Comparison of ENCODE assay signal across 1 cellular context in the genomic region with DNA sequence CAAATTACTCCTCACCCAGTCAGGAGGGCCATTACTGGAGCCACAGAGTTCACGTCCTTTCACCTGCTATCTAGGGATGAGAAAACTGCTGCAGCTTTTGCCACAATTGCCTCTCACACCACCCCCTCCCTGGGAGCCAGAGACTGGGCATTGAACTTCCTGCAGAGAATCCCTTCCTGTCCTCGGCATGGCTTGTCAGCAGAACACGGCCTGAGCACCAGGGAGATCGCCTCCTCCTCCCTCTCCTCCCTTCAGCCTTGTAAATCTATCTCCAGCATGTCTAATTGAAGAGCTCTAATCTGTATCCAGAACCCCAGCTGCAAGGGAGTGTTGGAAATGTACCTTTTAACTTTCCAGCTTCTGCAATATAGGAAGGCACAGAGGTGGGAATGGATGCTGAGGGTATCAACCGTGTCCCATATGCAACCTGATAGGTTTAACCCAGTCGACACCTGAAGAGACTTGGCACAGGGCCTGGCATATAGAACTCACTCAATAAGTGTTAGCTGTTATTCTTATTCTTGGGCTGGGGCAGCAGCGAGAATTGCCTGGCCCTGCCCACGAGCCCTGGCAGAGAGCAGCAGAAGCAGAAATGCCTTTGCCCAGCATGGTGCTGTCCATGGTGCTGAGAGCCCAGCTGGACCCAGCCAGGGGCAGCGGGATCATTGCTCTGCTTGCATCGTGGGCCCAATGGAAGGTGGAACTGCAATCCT.
A peak's percentile ranks its signal among the peaks of the same experiment; 100 is the strongest.
TF ChIP-seq lines count a peak whose summit lies in the region.

No MANE protein-coding gene starts in this region.

TF ChIP-seq in HepG2, 621 proteins besides CTCF, POLR2A, EP300 and RAD21 (continued from another document and continues in another):
- TF ChIP-seq, protein P1, sequence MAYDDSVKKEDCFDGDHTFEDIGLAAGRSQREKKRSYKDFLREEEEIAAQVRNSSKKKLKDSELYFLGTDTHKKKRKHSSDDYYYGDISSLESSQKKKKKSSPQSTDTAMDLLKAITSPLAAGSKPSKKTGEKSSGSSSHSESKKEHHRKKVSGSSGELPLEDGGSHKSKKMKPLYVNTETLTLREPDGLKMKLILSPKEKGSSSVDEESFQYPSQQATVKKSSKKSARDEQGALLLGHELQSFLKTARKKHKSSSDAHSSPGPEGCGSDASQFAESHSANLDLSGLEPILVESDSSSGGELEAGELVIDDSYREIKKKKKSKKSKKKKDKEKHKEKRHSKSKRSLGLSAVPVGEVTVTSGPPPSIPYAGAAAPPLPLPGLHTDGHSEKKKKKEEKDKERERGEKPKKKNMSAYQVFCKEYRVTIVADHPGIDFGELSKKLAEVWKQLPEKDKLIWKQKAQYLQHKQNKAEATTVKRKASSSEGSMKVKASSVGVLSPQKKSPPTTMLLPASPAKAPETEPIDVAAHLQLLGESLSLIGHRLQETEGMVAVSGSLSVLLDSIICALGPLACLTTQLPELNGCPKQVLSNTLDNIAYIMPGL (CRISPR knock-in tag; IDR thresholded peaks at IDR 0.05; ENCODE audit: borderline replicate concordance in 1 of 2, low read depth in 1 of 2): 0 out of 4 replicates have a peak, but pooled peaks of 1 of the 2 experiments have one; percentile 25
- TF ChIP-seq HOXD1 (CRISPR knock-in tag; IDR thresholded peaks at IDR 0.05) (peak; percentile 71; the same call in 1 of the 2 replicates), ZKSCAN5 (CRISPR knock-in tag; IDR thresholded peaks at IDR 0.05) (no peak), RFXANK (CRISPR knock-in tag; IDR thresholded peaks at IDR 0.05) (peak; percentile 72; the same call in 1 of the 2 replicates), ZNF841 (CRISPR knock-in tag; IDR thresholded peaks at IDR 0.05; ENCODE audit: borderline replicate concordance) (0 out of 2 replicates have a peak, but pooled peaks have one; percentile 40), ZNF614 (CRISPR knock-in tag; IDR thresholded peaks at IDR 0.05; ENCODE audit: borderline replicate concordance) (no peak), HNF4G (IDR thresholded peaks at IDR 0.05; ENCODE audit: borderline replicate concordance, low read depth, low read length) (no peak), HNF4G (CRISPR knock-in tag; IDR thresholded peaks at IDR 0.05; ENCODE audit: borderline replicate concordance, low read depth) (no peak), NR2F2 (IDR thresholded peaks at IDR 0.05; ENCODE audit: borderline replicate concordance, low read depth) (no peak), ZFP62 (CRISPR knock-in tag; IDR thresholded peaks at IDR 0.05) (no peak), PAX8 (CRISPR knock-in tag; IDR thresholded peaks at IDR 0.05; ENCODE audit: borderline replicate concordance) (0 out of 2 replicates have a peak, but pooled peaks have one; percentile 62), NFE2L2 (IDR thresholded peaks at IDR 0.05; ENCODE audit: low read length) (no peak), ZNF451 (CRISPR knock-in tag; IDR thresholded peaks at IDR 0.05) (0 out of 2 replicates have a peak, but pooled peaks have one; percentile 58), ZNF563 (CRISPR knock-in tag; IDR thresholded peaks at IDR 0.05) (peak; percentile 84; the same call in 1 of the 2 replicates), KDM5B (CRISPR knock-in tag; IDR thresholded peaks at IDR 0.05; ENCODE audit: borderline replicate concordance) (peak; percentile 87), FOXP1 (IDR thresholded peaks at IDR 0.05) (no peak), FOXP1 (CRISPR knock-in tag; IDR thresholded peaks at IDR 0.05) (peak; percentile 16; the same call in 1 of the 2 replicates), ZNF709 (CRISPR knock-in tag; IDR thresholded peaks at IDR 0.05) (no peak), ELF3 (CRISPR knock-in tag; IDR thresholded peaks at IDR 0.05) (peak; percentile 86), TBL1XR1 (IDR thresholded peaks at IDR 0.05; ENCODE audit: borderline replicate concordance, low read length, partially characterized antibody) (no peak), HNRNPLL (IDR thresholded peaks at IDR 0.05; ENCODE audit: low read depth, low read length, poor library complexity, severe bottlenecking) (no peak), U2AF1 (optimal IDR thresholded peaks at IDR 0.05; ENCODE audit: low read depth, low read length) (no peak), ARNT2 (CRISPR knock-in tag; IDR thresholded peaks at IDR 0.05; ENCODE audit: low read depth) (peak; percentile 78), ZFP36L2 (CRISPR knock-in tag; IDR thresholded peaks at IDR 0.05) (no peak; the same call in 1 of the 2 replicates), RNF2 (conservative IDR thresholded peaks at IDR 0.05; ENCODE audit: low read depth) (no peak), U2AF2 (IDR thresholded peaks at IDR 0.05; ENCODE audit: low read depth, low read length) (no peak), TARDBP (CRISPR knock-in tag; IDR thresholded peaks at IDR 0.05) (no peak), EHMT2 (IDR thresholded peaks at IDR 0.05; ENCODE audit: borderline replicate concordance, low read depth, low read length) (peak; percentile 91)
- TF ChIP-seq, protein P2, sequence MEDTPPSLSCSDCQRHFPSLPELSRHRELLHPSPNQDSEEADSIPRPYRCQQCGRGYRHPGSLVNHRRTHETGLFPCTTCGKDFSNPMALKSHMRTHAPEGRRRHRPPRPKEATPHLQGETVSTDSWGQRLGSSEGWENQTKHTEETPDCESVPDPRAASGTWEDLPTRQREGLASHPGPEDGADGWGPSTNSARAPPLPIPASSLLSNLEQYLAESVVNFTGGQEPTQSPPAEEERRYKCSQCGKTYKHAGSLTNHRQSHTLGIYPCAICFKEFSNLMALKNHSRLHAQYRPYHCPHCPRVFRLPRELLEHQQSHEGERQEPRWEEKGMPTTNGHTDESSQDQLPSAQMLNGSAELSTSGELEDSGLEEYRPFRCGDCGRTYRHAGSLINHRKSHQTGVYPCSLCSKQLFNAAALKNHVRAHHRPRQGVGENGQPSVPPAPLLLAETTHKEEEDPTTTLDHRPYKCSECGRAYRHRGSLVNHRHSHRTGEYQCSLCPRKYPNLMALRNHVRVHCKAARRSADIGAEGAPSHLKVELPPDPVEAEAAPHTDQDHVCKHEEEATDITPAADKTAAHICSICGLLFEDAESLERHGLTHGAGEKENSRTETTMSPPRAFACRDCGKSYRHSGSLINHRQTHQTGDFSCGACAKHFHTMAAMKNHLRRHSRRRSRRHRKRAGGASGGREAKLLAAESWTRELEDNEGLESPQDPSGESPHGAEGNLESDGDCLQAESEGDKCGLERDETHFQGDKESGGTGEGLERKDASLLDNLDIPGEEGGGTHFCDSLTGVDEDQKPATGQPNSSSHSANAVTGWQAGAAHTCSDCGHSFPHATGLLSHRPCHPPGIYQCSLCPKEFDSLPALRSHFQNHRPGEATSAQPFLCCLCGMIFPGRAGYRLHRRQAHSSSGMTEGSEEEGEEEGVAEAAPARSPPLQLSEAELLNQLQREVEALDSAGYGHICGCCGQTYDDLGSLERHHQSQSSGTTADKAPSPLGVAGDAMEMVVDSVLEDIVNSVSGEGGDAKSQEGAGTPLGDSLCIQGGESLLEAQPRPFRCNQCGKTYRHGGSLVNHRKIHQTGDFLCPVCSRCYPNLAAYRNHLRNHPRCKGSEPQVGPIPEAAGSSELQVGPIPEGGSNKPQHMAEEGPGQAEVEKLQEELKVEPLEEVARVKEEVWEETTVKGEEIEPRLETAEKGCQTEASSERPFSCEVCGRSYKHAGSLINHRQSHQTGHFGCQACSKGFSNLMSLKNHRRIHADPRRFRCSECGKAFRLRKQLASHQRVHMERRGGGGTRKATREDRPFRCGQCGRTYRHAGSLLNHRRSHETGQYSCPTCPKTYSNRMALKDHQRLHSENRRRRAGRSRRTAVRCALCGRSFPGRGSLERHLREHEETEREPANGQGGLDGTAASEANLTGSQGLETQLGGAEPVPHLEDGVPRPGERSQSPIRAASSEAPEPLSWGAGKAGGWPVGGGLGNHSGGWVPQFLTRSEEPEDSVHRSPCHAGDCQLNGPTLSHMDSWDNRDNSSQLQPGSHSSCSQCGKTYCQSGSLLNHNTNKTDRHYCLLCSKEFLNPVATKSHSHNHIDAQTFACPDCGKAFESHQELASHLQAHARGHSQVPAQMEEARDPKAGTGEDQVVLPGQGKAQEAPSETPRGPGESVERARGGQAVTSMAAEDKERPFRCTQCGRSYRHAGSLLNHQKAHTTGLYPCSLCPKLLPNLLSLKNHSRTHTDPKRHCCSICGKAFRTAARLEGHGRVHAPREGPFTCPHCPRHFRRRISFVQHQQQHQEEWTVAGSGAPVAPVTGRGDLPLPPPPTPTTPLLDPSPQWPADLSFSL (CRISPR knock-in tag; IDR thresholded peaks at IDR 0.05): no peak
- TF ChIP-seq, protein P3, sequence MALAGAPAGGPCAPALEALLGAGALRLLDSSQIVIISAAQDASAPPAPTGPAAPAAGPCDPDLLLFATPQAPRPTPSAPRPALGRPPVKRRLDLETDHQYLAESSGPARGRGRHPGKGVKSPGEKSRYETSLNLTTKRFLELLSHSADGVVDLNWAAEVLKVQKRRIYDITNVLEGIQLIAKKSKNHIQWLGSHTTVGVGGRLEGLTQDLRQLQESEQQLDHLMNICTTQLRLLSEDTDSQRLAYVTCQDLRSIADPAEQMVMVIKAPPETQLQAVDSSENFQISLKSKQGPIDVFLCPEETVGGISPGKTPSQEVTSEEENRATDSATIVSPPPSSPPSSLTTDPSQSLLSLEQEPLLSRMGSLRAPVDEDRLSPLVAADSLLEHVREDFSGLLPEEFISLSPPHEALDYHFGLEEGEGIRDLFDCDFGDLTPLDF (CRISPR knock-in tag; IDR thresholded peaks at IDR 0.05): peak; percentile 75
- TF ChIP-seq, protein P4, sequence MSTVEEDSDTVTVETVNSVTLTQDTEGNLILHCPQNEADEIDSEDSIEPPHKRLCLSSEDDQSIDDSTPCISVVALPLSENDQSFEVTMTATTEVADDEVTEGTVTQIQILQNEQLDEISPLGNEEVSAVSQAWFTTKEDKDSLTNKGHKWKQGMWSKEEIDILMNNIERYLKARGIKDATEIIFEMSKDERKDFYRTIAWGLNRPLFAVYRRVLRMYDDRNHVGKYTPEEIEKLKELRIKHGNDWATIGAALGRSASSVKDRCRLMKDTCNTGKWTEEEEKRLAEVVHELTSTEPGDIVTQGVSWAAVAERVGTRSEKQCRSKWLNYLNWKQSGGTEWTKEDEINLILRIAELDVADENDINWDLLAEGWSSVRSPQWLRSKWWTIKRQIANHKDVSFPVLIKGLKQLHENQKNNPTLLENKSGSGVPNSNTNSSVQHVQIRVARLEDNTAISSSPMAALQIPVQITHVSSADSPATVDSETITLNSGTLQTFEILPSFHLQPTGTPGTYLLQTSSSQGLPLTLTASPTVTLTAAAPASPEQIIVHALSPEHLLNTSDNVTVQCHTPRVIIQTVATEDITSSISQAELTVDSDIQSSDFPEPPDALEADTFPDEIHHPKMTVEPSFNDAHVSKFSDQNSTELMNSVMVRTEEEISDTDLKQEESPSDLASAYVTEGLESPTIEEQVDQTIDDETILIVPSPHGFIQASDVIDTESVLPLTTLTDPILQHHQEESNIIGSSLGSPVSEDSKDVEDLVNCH (CRISPR knock-in tag; IDR thresholded peaks at IDR 0.05): no peak
- TF ChIP-seq, protein P5, sequence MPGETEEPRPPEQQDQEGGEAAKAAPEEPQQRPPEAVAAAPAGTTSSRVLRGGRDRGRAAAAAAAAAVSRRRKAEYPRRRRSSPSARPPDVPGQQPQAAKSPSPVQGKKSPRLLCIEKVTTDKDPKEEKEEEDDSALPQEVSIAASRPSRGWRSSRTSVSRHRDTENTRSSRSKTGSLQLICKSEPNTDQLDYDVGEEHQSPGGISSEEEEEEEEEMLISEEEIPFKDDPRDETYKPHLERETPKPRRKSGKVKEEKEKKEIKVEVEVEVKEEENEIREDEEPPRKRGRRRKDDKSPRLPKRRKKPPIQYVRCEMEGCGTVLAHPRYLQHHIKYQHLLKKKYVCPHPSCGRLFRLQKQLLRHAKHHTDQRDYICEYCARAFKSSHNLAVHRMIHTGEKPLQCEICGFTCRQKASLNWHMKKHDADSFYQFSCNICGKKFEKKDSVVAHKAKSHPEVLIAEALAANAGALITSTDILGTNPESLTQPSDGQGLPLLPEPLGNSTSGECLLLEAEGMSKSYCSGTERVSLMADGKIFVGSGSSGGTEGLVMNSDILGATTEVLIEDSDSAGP (CRISPR knock-in tag; IDR thresholded peaks at IDR 0.05; ENCODE audit: borderline replicate concordance): peak; percentile 33; the same call in 1 of the 2 replicates
- TF ChIP-seq, protein P6, sequence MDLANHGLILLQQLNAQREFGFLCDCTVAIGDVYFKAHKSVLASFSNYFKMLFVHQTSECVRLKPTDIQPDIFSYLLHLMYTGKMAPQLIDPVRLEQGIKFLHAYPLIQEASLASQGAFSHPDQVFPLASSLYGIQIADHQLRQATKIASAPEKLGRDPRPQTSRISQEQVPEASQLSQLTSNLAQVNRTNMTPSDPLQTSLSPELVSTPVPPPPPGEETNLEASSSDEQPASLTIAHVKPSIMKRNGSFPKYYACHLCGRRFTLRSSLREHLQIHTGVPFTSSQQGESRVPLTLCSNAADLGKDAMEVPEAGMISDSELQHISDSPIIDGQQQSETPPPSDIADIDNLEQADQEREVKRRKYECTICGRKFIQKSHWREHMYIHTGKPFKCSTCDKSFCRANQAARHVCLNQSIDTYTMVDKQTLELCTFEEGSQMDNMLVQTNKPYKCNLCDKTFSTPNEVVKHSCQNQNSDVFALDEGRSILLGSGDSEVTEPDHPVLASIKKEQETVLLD (CRISPR knock-in tag; IDR thresholded peaks at IDR 0.05; ENCODE audit: low read depth): no peak
